ENCODE assay signal across 17 cellular contexts in the genomic region with DNA sequence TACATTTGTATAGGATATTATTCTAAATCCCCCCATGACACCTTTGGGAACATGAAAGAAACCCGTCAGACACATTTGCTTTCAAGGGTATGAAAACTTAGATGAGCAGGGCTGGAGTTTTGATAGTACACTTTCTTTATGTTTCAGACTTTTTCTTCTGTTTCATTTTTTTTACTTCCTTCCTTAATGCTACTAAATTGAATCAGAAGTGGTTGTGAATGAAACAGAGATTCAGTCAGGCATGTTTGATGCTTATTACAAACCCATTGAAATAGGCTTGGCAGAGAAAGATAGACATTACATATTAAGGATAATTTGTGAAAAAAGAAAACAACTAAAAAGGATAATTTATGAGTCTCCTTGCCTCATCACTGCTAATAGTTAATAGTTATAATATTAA.
"Had no signal": no experiment of that assay in that cellular context is flagged by ENCODE, and none has a peak within 500 bp of the region (broad histone marks: within the 10 kb centered on the region; RNA-seq: fewer than 3 reads in every experiment).

No MANE protein-coding gene starts in this region.

- H3K4me3 Mint-ChIP-seq: endodermal cell, natural killer cell had no signal

- ATAC-seq: foreskin keratinocyte, lower lobe of right lung, natural killer cell, psoas muscle, right cardiac atrium, upper lobe of right lung had no signal

- H3K27ac Mint-ChIP-seq: endodermal cell, natural killer cell had no signal

- H3K9me3 Mint-ChIP-seq: endodermal cell, natural killer cell had no signal

- DNase-seq: activated CD4-positive, alpha-beta T cell treated with anti-CD3 and anti-CD28 coated beads, Interleukin-2, amount 50 U/mL, for 4 hours; activated T-cell treated with anti-CD3 and anti-CD28 coated beads, Interleukin-2, amount 50 U/mL, for 1 hour; aorta; brain microvascular endothelial cell; central memory CD4-positive, alpha-beta T cell; colonic mucosa; endodermal cell; foreskin keratinocyte; glutamatergic neuron; hypothalamus; lower lobe of right lung; natural killer cell; ovary; psoas muscle; right cardiac atrium; T1000; upper lobe of right lung had no signal

- H3K36me3 Mint-ChIP-seq: natural killer cell had no signal

- H3K4me1 Mint-ChIP-seq: endodermal cell, natural killer cell had no signal
